28 cellular contexts compared by ENCODE assay signal in genomic region chr18:34092796-34093195, GRCh38.
"Had no signal": no experiment of that assay in that cellular context is flagged by ENCODE, and none has a peak within 500 bp of the region (broad histone marks: within the 10 kb centered on the region; RNA-seq: fewer than 3 reads in every experiment).

No MANE protein-coding gene starts in this region.

- FAIRE-seq: pancreas had no signal

- H3K4me3 ChIP-seq: pancreas, psoas muscle, skin epidermis, smooth muscle cell, spleen, suprapubic skin, testis, tibial artery, transverse colon, upper lobe of right lung, uterus had no signal

- H3K27me3 ChIP-seq: neutrophil, pancreas, spleen, suprapubic skin, testis, tibial artery, transverse colon, upper lobe of right lung, uterus had no signal

- ATAC-seq: naive thymus-derived CD8-positive, alpha-beta T cell; natural killer cell treated with Interleukin-12 subunit alpha and Interleukin-12 subunit beta and Interleukin-15 and Interleukin-18, amount 100 ng/mL, for 72 hours; pancreas; psoas muscle; right cardiac atrium; sciatic nerve; stimulated activated memory B cell treated with anti-CD40 and anti-IgM and Interleukin-4, amounts not matched to agents 10 μg/mL and 1 μg/mL and 100 μg/mL, for 72 hours; stimulated activated naive CD8-positive, alpha-beta T cell treated with anti-CD3 and anti-CD28 coated beads, Interleukin-15, amount 100 ng/mL, for 72 hours; stimulated activated naive CD8-positive, alpha-beta T cell treated with anti-CD3 and anti-CD28 coated beads, Interleukin-15, Interleukin-2, amounts not matched to agents 100 U/mL and 50 U/mL, for 24 hours; upper lobe of right lung had no signal

- H3K27ac ChIP-seq: neutrophil, pancreas, psoas muscle, skin epidermis, spleen, suprapubic skin, testis, tibial artery, transverse colon, upper lobe of right lung, uterus had no signal

- H3K4me1 ChIP-seq: pancreas, psoas muscle, spleen, suprapubic skin, testis, upper lobe of right lung, uterus had no signal

- H3K36me3 ChIP-seq: neutrophil, pancreas, spleen, suprapubic skin, tibial artery, transverse colon, upper lobe of right lung, uterus had no signal

- H3K9me3 ChIP-seq: neutrophil, pancreas, psoas muscle, spleen, suprapubic skin, testis, tibial artery, transverse colon, upper lobe of right lung, uterus had no signal

- H3K4me2 ChIP-seq: smooth muscle cell had no signal

- DNase-seq: naive thymus-derived CD8-positive, alpha-beta T cell; nephron progenitor cell; nucleus accumbens; pancreas; psoas muscle; right cardiac atrium; spleen; stimulated activated CD4-positive, alpha-beta T cell treated with anti-CD3 and anti-CD28 coated beads, Interleukin-12 subunit alpha, Interleukin-12 subunit beta, amount 100 ng/mL, for 4 hours; stimulated activated CD4-positive, alpha-beta T cell treated with anti-CD3 and anti-CD28 coated beads, Interleukin-1b, Interleukin-23, amount 100 ng/mL, for 48 hours; stimulated activated CD4-positive, alpha-beta T cell treated with anti-CD3 and anti-CD28 coated beads, Interleukin-4, amount 100 ng/mL, for 1 hour; stimulated activated CD4-positive, alpha-beta T cell treated with anti-CD3 and anti-CD28 coated beads, Interleukin-4, amount 100 ng/mL, for 4 hours; stimulated activated CD8-positive, alpha-beta memory T cell treated with anti-CD3 and anti-CD28 coated beads, Interleukin-4, amount 100 ng/mL, for 48 hours; stimulated activated naive CD4-positive, alpha-beta T cell; stimulated activated naive CD8-positive, alpha-beta T cell treated with anti-CD3 and anti-CD28 coated beads, Interleukin-15, amount 100 ng/mL, for 72 hours; stimulated activated naive CD8-positive, alpha-beta T cell treated with anti-CD3 and anti-CD28 coated beads, Interleukin-15, Interleukin-2, amounts not matched to agents 100 U/mL and 50 U/mL, for 24 hours; substantia nigra; testis; tibial artery; transverse colon; upper lobe of right lung; uterus had no signal
